In the genomic region with DNA sequence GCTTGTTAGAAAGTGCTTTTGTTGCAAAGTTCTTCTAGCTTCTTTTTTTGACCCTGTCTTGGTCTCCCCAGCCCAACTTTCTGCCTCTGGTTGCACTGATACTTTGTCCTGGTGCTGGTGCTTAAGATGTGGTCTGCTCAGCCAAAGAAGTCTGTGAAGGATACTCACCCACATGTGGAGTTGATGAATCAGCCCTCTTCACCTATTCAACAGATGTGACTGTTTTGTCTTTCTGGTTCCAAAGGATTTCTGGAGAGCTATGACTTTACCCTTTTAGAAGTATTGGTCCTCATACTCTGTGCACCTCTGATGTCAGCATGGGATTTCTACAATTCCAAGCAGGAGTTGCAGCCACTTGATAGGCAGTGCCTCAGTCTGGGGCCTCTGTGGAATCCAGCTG, we compare ENCODE assay signal across 1 cellular context.
TF ChIP-seq lines count a peak whose summit lies in the region.

No MANE protein-coding gene starts in this region.

TF ChIP-seq in IMR-90, 13 proteins besides CTCF, POLR2A, EP300 and RAD21 (continued from another document):
- no peak for TF ChIP-seq MAFK (IDR thresholded peaks at IDR 0.05; ENCODE audit: low read depth, low read length)
- TF ChIP-seq BHLHE40 (IDR thresholded peaks at IDR 0.05; ENCODE audit: low read depth, low read length): no peak
- TF ChIP-seq NFE2L2 (IDR thresholded peaks at IDR 0.05; ENCODE audit: low read depth, low read length): no peak
- TF ChIP-seq, protein P1, sequence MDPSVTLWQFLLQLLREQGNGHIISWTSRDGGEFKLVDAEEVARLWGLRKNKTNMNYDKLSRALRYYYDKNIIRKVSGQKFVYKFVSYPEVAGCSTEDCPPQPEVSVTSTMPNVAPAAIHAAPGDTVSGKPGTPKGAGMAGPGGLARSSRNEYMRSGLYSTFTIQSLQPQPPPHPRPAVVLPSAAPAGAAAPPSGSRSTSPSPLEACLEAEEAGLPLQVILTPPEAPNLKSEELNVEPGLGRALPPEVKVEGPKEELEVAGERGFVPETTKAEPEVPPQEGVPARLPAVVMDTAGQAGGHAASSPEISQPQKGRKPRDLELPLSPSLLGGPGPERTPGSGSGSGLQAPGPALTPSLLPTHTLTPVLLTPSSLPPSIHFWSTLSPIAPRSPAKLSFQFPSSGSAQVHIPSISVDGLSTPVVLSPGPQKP (IDR thresholded peaks at IDR 0.05; ENCODE audit: borderline replicate concordance, low read depth, low read length): no peak
- no peak for TF ChIP-seq RFX5 (IDR thresholded peaks at IDR 0.05; ENCODE audit: low read depth, low read length)
- TF ChIP-seq MXI1 (IDR thresholded peaks at IDR 0.05; ENCODE audit: borderline replicate concordance, low read depth, low read length): no peak
- no peak for TF ChIP-seq CHD1 (IDR thresholded peaks at IDR 0.05; ENCODE audit: low read depth, low read length)
- TF ChIP-seq CEBPB (IDR thresholded peaks at IDR 0.05; ENCODE audit: low read depth, low read length): no peak
TF ChIP-seq in IMR-90: peak in this region for 0.
